4 cellular contexts compared by ENCODE assay signal in genomic region chr2:130248355-130248754, GRCh38. TPM values are rescaled to one million over a fixed set of nuclear protein-coding genes. Genes with fewer than 3 reads are reported as not detected.
"Had no signal": no experiment of that assay in that cellular context is flagged by ENCODE, and none has a peak within 500 bp of the region (broad histone marks: within the 10 kb centered on the region; RNA-seq: fewer than 3 reads in every experiment).

No MANE protein-coding gene starts in this region.

RNA-seq across cellular contexts. Expression of gene TUBA3E, which starts 50.1 kb away (rescaled TPM):
- total RNA-seq: GM23248, H1, H7, HFFc6 had no signal
- polyA plus RNA-seq: GM23248, H1 had no signal
